9 cellular contexts compared by ENCODE assay signal in the genomic region with DNA sequence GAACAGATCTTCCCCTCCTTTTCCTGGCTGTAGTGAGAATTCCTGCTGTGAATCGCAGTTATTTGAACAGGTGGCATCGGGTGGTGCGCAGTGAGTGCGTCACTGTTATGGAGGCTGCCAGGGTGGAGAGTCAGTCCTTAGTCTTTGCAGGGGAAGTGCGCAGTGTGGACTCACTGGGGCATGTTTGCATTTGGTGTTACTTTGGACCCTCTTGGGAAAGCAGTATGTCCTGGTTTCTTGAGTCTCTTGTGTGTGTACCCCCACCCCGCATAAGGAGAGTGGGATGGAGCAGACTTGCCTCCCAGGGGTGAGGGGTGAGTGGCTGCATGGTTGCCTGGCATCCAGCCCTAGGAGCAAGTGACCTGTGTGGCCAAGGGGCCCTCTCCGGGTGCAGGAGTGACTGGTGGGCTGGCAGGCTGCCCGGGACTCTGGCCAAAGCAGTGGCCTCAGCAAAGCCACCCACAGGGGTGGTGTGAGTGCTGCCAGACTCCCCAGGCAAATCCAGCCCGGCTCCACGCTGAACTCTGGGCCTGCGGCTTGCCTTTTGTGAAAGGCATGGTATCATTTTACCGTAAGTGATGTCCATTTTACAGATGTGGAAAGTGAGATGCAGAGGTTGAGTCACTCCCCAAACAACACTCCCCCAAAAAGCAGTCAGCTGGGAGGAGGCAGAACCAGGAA.
DNase-seq lines count a peak whose midpoint lies in the region; TF ChIP-seq lines count a peak whose summit lies in the region.
"Had no signal": no experiment of that assay in that cellular context is flagged by ENCODE, and none has a peak within 500 bp of the region (broad histone marks: within the 10 kb centered on the region; RNA-seq: fewer than 3 reads in every experiment).

No MANE protein-coding gene starts in this region.

- H3K4me1 ChIP-seq in parathyroid adenoma: peaks cover 18% of the 10 kb centered on the region

- no peaks in the 10 kb centered on the region for H3K9me3 ChIP-seq in parathyroid adenoma (ENCODE audit: control insufficient read depth, low read length)

- no peaks in the 10 kb centered on the region for H3K27me3 ChIP-seq in parathyroid adenoma (ENCODE audit: control insufficient read depth, insufficient read depth, low read length)

- peak overlapping the region; percentile 9 for H2AFZ ChIP-seq in parathyroid adenoma

- peak overlapping the region; percentile 29 for H3K4me2 ChIP-seq in parathyroid adenoma (ENCODE audit: low read length)

- DNase-seq in DMS79 (lab: John Stamatoyannopoulos, UW) (peak; percentile 46), NCI-H748 treated with DMSO at 0.1 percent for 48 hours (lab: John Stamatoyannopoulos, UW) (peak; percentile 65), fibroblast of pulmonary artery (ENCODE audit: low read depth) (peak; percentile 40), NOMO-1 treated with DMSO at 0.1 percent for 48 hours (lab: John Stamatoyannopoulos, UW; ENCODE audit: unreplicated experiment) (no peak), HuH-7 (ENCODE audit: low spot score) (no peak), hippocampal formation (lab: John Stamatoyannopoulos, UW) (no peak)
- no peak for DNase-seq in stimulated activated CD4-positive, alpha-beta T cell treated with anti-CD3 and anti-CD28 coated beads, Interleukin-15, amount 100 ng/mL, for 24 hours
- DNase-seq: activated naive CD4-positive, alpha-beta T cell treated with anti-CD3 and anti-CD28 coated beads, Interleukin-2, amount 10 ng/mL, durations not matched to agents 7 days and 5 days had no signal

- no peaks in the 10 kb centered on the region for H3K79me2 ChIP-seq in parathyroid adenoma

- no peak for TF ChIP-seq CTCF in fibroblast of pulmonary artery (IDR thresholded peaks at IDR 0.05; ENCODE audit: low read length, missing control alignments)
- no peak for TF ChIP-seq CTCF in parathyroid adenoma (IDR thresholded peaks at IDR 0.05)

- peak overlapping the region; percentile 2 for H3K27ac ChIP-seq in parathyroid adenoma

- H3K9ac ChIP-seq in parathyroid adenoma: no peak overlapping the region

- no peak overlapping the region for H3K4me3 ChIP-seq in fibroblast of pulmonary artery (replicated peaks; ENCODE audit: low read depth, low read length)
- H3K4me3 ChIP-seq in parathyroid adenoma (ENCODE audit: low read depth, low read length): no peak overlapping the region

- no peaks in the 10 kb centered on the region for H3K36me3 ChIP-seq in parathyroid adenoma (ENCODE audit: control insufficient read depth, insufficient read depth, low read length)

Comparison
In these comparisons a context has a peak if more than half of its experiments do, and no peak if none do; other contexts are left out.
1. DNase-seq: peak in DMS79 (single experiment), NCI-H748 treated with DMSO at 0.1 percent for 48 hours (single experiment) and fibroblast of pulmonary artery (single experiment); none in stimulated activated CD4-positive, alpha-beta T cell treated with anti-CD3 and anti-CD28 coated beads, Interleukin-15, amount 100 ng/mL, for 24 hours (single experiment), NOMO-1 treated with DMSO at 0.1 percent for 48 hours (single experiment), HuH-7 (single experiment) and hippocampal formation (0 of 2).